10 cellular contexts compared by ENCODE assay signal in genomic region chr13:41546372-41547252, GRCh38.
DNase-seq lines count a peak whose midpoint lies in the region; ATAC-seq and TF ChIP-seq lines count a peak whose summit lies in the region.
"Had no signal": no experiment of that assay in that cellular context is flagged by ENCODE, and none has a peak within 500 bp of the region (broad histone marks: within the 10 kb centered on the region; RNA-seq: fewer than 3 reads in every experiment).

No MANE protein-coding gene starts in this region.

- BruUV-seq in PC-3 (replicated peaks; lab: Mats Ljungman, UMichigan) = no TSS peak

- H3K4me1 ChIP-seq in GM23248 (ENCODE audit: insufficient read depth) (peaks cover 41% of the 10 kb centered on the region), PC-3 (ENCODE audit: insufficient read depth, low read length) (peaks cover 18% of the 10 kb centered on the region), esophagus squamous epithelium (peaks cover 5 to 28% (median 7%) of the 10 kb centered on the region in 3 donors)

- ATAC-seq in PC-3 = peak; percentile 95
- ATAC-seq in HG03378 (IDR thresholded peaks at IDR 0.05; ENCODE audit: unreplicated experiment) = no peak
- ATAC-seq in HG02678 (IDR thresholded peaks at IDR 0.05; ENCODE audit: unreplicated experiment) = no peak
- ATAC-seq: activated CD8-positive, alpha-beta memory T cell treated with anti-CD3 and anti-CD28 coated beads, Interleukin-2, amount 10 ng/mL, durations not matched to agents 7 days and 5 days had no signal

- H2AFZ ChIP-seq in GM23248 (peak overlapping the region; percentile 76), PC-3 (ENCODE audit: low read length) (no peak overlapping the region; the same call in 1 of the 2 replicates)

- H3K9ac ChIP-seq in GM23248 = peak overlapping the region; percentile 64
- H3K9ac ChIP-seq in PC-3 (ENCODE audit: low read length) = no peak overlapping the region

- H3K27me3 ChIP-seq in GM23248 (replicated peaks; ENCODE audit: insufficient read depth) (no peaks in the 10 kb centered on the region), PC-3 (ENCODE audit: low read length) (no peaks in the 10 kb centered on the region), esophagus squamous epithelium (no peaks in the 10 kb centered on the region)

- no peak overlapping the region for H3K4me3 ChIP-seq in GM23248
- H3K4me3 ChIP-seq in PC-3 (ENCODE audit: low read length) = no peak overlapping the region
- H3K4me3 ChIP-seq in esophagus squamous epithelium = no peak overlapping the region
- no peak overlapping the region for H3K4me3 ChIP-seq in skeletal muscle cell (ENCODE audit: low read depth, low read length)

- H3K9me3 ChIP-seq in GM23248 (ENCODE audit: low read depth) = no peaks in the 10 kb centered on the region
- no peaks in the 10 kb centered on the region for H3K9me3 ChIP-seq in PC-3 (ENCODE audit: low read length)
- no peaks in the 10 kb centered on the region for H3K9me3 ChIP-seq in esophagus squamous epithelium

- 60 to 61% methylated on average over 14 of the region's 14 CpGs for WGBS in GM23248 (ENCODE audit: low coverage in 1 of 2, low lambda C conversion rate in 2 of 2, missing lambda C conversion rate in 2 of 2), 2 experiments
- WGBS in esophagus squamous epithelium, 2 donors = 88 to 89% methylated on average over 8 to 11 of the region's 14 CpGs

- H3K27ac ChIP-seq in GM23248 (peak overlapping the region; percentile 76), PC-3 (ENCODE audit: low read length) (peak overlapping the region; percentile 20), esophagus squamous epithelium (peak overlapping the region; percentile 51 to 80 (median 70))

- H4K20me1 ChIP-seq in GM23248 (ENCODE audit: insufficient read depth) (no peaks in the 10 kb centered on the region), PC-3 (ENCODE audit: low read length) (no peaks in the 10 kb centered on the region)

- intact Hi-C loops in PC-3 (cut with micrococcal nuclease) = no loop called here
- intact Hi-C loops in esophagus squamous epithelium (cut with DNase I) = no loop called here

- CTCF ChIA-PET in PC-3 (lab: Charles Lee) = interaction anchor here (0.6 kb wide), 1 partner anchor 189 kb away, joined by 4 read pairs; no protein-coding TSS in a partner anchor

- DNase-seq in GM23248 (peak; percentile 93), PC-3 (peak; percentile 71), esophagus squamous epithelium (lab: John Stamatoyannopoulos, UW) (no peak), skeletal muscle cell (ENCODE audit: low read depth) (peak; percentile 76), NCI-H1105 (lab: John Stamatoyannopoulos, UW) (no peak), COLO668 (lab: John Stamatoyannopoulos, UW; ENCODE audit: unreplicated experiment) (no peak)
- DNase-seq: activated CD8-positive, alpha-beta memory T cell treated with anti-CD3 and anti-CD28 coated beads, Interleukin-2, amount 10 ng/mL, durations not matched to agents 7 days and 5 days; NCI-H510A had no signal

- POLR2A ChIA-PET in PC-3 (lab: Charles Lee; ENCODE audit: unreplicated experiment) = no interaction called here

- no peaks in the 10 kb centered on the region for H3K9me2 ChIP-seq in GM23248 (ENCODE audit: insufficient read depth)
- H3K9me2 ChIP-seq in PC-3 (replicated peaks; ENCODE audit: low read length) = no peaks in the 10 kb centered on the region

- H3F3A ChIP-seq in GM23248 (ENCODE audit: insufficient read depth) (peaks cover 12% of the 10 kb centered on the region), PC-3 (ENCODE audit: low read length, unreplicated experiment) (no peaks in the 10 kb centered on the region)

- no peak for TF ChIP-seq CTCF in PC-3 (conservative IDR thresholded peaks at IDR 0.05; ENCODE audit: low read depth, low read length)
- no peak for TF ChIP-seq CTCF in esophagus squamous epithelium (IDR thresholded peaks at IDR 0.05)

- no peaks in the 10 kb centered on the region for H3K36me3 ChIP-seq in GM23248 (ENCODE audit: low read depth)
- H3K36me3 ChIP-seq in PC-3 (ENCODE audit: low read depth, low read length) = no peaks in the 10 kb centered on the region
- no peaks in the 10 kb centered on the region for H3K36me3 ChIP-seq in esophagus squamous epithelium

- in situ Hi-C loops in GM23248 (cut with MboI) = no loop called here

- H3K79me2 ChIP-seq in GM23248 (ENCODE audit: insufficient read depth) = no peaks in the 10 kb centered on the region
- H3K79me2 ChIP-seq in PC-3 (ENCODE audit: low read length) = no peaks in the 10 kb centered on the region

- no peak for TF ChIP-seq POLR2A in esophagus squamous epithelium (IDR thresholded peaks at IDR 0.05)

- H3K4me2 ChIP-seq in GM23248 (ENCODE audit: unreplicated experiment) = peak overlapping the region; percentile 33
- no peak overlapping the region for H3K4me2 ChIP-seq in PC-3 (ENCODE audit: low read length)

Comparison
In these comparisons a context has a peak if more than half of its experiments do, and no peak if none do; other contexts are left out.
1. DNase-seq: peak in GM23248 (single experiment), PC-3 (single experiment) and skeletal muscle cell (single experiment); none in esophagus squamous epithelium (single experiment), NCI-H1105 (single experiment) and COLO668 (single experiment).
2. H3K27ac ChIP-seq: peak in every context shown above with its lines; median percentile 76 in GM23248; 70 in esophagus squamous epithelium; 20 in PC-3.